Comparison of ENCODE assay signal across 9 cellular contexts in the genomic region with DNA sequence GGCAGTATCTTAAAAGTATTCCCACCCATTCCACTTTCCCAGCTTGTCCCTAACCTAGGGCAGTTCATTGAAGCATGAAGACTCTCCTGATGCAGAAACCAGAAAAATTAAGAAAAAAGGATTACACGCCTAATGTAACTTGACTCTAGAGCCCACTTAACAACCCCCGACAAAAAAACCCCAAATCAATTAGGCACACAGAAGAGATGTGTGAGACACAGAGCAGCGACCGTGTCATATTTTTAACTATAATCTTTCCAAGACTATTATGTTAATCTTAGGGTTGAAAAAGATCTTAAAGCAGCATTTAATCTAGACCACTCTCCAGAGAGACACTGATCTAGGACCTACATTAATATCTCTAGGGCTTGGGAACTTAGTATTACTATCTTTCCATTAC. TPM values are rescaled to one million over a fixed set of nuclear protein-coding genes. Genes with fewer than 3 reads are reported as not detected.
DNase-seq lines count a peak whose midpoint lies in the region; ATAC-seq and TF ChIP-seq lines count a peak whose summit lies in the region.
"Had no signal": no experiment of that assay in that cellular context is flagged by ENCODE, and none has a peak within 500 bp of the region (broad histone marks: within the 10 kb centered on the region; RNA-seq: fewer than 3 reads in every experiment).

No MANE protein-coding gene starts in this region.

- H3K27ac ChIP-seq in OCI-LY1 (ENCODE audit: low read depth, low read length, poor library complexity, severe bottlenecking) (peak overlapping the region; percentile 52), prostate gland (peak overlapping the region; percentile 98 to 99)

- H3K4me3 ChIP-seq in GM12865 (ENCODE audit: low read depth, low read length) (peak overlapping the region; percentile 87), OCI-LY1 (ENCODE audit: low read depth, low read length, poor library complexity, severe bottlenecking) (peak overlapping the region; percentile 95), epithelial cell of proximal tubule (ENCODE audit: low read depth, low read length) (peak overlapping the region; percentile 91), prostate gland (peak overlapping the region; percentile 94)

- H3K4me2 ChIP-seq in OCI-LY1 (ENCODE audit: low read length) = peak overlapping the region; percentile 86

- ATAC-seq in GM21367 (IDR thresholded peaks at IDR 0.05; ENCODE audit: unreplicated experiment) = no peak
- no peak for ATAC-seq in HG03460 (IDR thresholded peaks at IDR 0.05; ENCODE audit: unreplicated experiment)
- ATAC-seq in esophagus mucosa = no peak
- no peak for ATAC-seq in GM21515 (IDR thresholded peaks at IDR 0.05; ENCODE audit: unreplicated experiment)

- intact Hi-C loops in prostate gland (cut with DNase I) = no loop called here

- TF ChIP-seq POLR2A in prostate gland (IDR thresholded peaks at IDR 0.05) = no peak

- no peak overlapping the region for H2AFZ ChIP-seq in OCI-LY1 (ENCODE audit: low read length)

- H3K9me3 ChIP-seq in OCI-LY1 (ENCODE audit: low read length) (no peaks in the 10 kb centered on the region), prostate gland (no peaks in the 10 kb centered on the region)

- H3K36me3 ChIP-seq in OCI-LY1 (ENCODE audit: insufficient read depth, low read length) (peaks cover 16% of the 10 kb centered on the region; the same call in 1 of the 2 replicates), prostate gland (no peaks in the 10 kb centered on the region)

- H3K4me1 ChIP-seq in OCI-LY1 (ENCODE audit: insufficient read depth, low read length, severe bottlenecking) = peaks cover 37% of the 10 kb centered on the region
- no peaks in the 10 kb centered on the region for H3K4me1 ChIP-seq in prostate gland (replicated peaks)

- no peak for DNase-seq in GM12865 (ENCODE audit: low read depth)
- DNase-seq in epithelial cell of proximal tubule (ENCODE audit: low read depth) = no peak
- no peak for DNase-seq in prostate gland (ENCODE audit: low spot score)
- DNase-seq: occipital lobe had no signal

- peak overlapping the region; percentile 80 for H3K9ac ChIP-seq in OCI-LY1 (ENCODE audit: low read length)

- H4K20me1 ChIP-seq in OCI-LY1 (ENCODE audit: insufficient read depth, low read length) = peaks cover 5% of the 10 kb centered on the region; the same call in 1 of the 2 replicates

- TF ChIP-seq CTCF in GM12865 (IDR thresholded peaks at IDR 0.05; ENCODE audit: insufficient read depth, low read depth, low read length, missing control alignments) = no peak
- no peak for TF ChIP-seq CTCF in OCI-LY1 (IDR thresholded peaks at IDR 0.05; ENCODE audit: low read length)
- no peak for TF ChIP-seq CTCF in epithelial cell of proximal tubule (conservative IDR thresholded peaks at IDR 0.05; ENCODE audit: low read depth, low read length)
- no peak for TF ChIP-seq CTCF in prostate gland (IDR thresholded peaks at IDR 0.05)

- H3K27me3 ChIP-seq in OCI-LY1 (ENCODE audit: insufficient read depth, low read length) (no peaks in the 10 kb centered on the region), prostate gland (replicated peaks; ENCODE audit: insufficient read depth) (no peaks in the 10 kb centered on the region)

- H3K79me2 ChIP-seq in OCI-LY1 (ENCODE audit: insufficient read depth, low read length) = peaks cover 58% of the 10 kb centered on the region

- WGBS in prostate gland = 0% methylated on average over 4 of the region's 4 CpGs

- H3K9me2 ChIP-seq in OCI-LY1 (ENCODE audit: low read depth, low read length) = no peaks in the 10 kb centered on the region

- H3F3A ChIP-seq in OCI-LY1 (ENCODE audit: insufficient read depth, low read length) = no peaks in the 10 kb centered on the region

RNA-seq across cellular contexts. Expression of gene YTHDC1, which starts 1.3 kb away (rescaled TPM):
- total RNA-seq in epithelial cell of proximal tubule = 34.8 and 55.0 TPM in 2 replicates
- total RNA-seq in prostate gland = 10 to 100 TPM; 57.7 to 91.6 TPM
- 52.6 TPM for total RNA-seq in esophagus mucosa
